ENCODE assay signal across 1 cellular context in genomic region chr3:106957021-106957420, GRCh38.
TF ChIP-seq lines count a peak whose summit lies in the region.

No MANE protein-coding gene starts in this region.

TF ChIP-seq in IMR-90, 13 proteins besides CTCF, POLR2A, EP300 and RAD21 (continued from another document):
- TF ChIP-seq USF2 (IDR thresholded peaks at IDR 0.05; ENCODE audit: low read depth, low read length) (no peak), CEBPB (IDR thresholded peaks at IDR 0.05; ENCODE audit: low read depth, low read length) (no peak), MXI1 (IDR thresholded peaks at IDR 0.05; ENCODE audit: borderline replicate concordance, low read depth, low read length) (no peak), BHLHE40 (IDR thresholded peaks at IDR 0.05; ENCODE audit: low read depth, low read length) (no peak), RFX5 (IDR thresholded peaks at IDR 0.05; ENCODE audit: low read depth, low read length) (no peak), NFE2L2 (IDR thresholded peaks at IDR 0.05; ENCODE audit: low read depth, low read length) (no peak)
